10 cellular contexts compared by ENCODE assay signal in the genomic region with DNA sequence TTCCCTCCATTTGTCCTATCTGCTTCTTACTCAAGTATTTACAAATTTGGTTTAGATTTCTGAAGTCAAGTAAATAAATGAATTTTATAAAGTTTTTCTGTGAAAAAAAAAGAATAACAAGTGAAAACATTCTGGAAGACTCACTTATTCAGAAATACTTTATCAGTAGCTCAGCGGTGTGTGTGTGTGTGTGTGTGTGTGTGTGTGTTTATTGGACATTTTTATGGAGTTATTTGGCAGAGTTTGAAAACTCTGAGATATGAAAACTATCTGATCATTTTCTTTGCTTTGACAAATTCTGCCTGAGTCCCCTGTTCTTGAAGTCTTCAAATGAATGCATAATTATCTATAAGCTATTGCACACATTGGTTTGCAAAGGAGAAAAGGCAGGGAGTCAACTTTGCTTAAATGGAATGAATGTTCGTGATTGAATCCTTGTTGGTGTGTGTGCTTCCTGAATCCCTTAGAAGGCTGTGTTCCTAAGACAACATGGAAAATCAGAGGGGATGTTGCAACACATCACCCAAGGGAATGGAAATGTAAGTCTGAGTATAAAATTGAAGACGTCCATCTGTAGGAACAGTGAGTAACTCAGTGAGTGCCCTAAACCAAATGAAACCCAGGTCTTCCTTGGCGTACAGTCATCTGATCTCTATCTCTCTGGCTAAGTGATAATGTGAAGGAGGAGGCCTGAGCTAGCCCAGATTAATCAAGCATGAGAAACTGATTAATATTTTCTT.
DNase-seq lines count a peak whose midpoint lies in the region; ATAC-seq and TF ChIP-seq lines count a peak whose summit lies in the region.
"Had no signal": no experiment of that assay in that cellular context is flagged by ENCODE, and none has a peak within 500 bp of the region (broad histone marks: within the 10 kb centered on the region; RNA-seq: fewer than 3 reads in every experiment).

No MANE protein-coding gene starts in this region.

- TF ChIP-seq CTCF in osteocyte (IDR thresholded peaks at IDR 0.05): no peak

- H3K4me1 Mint-ChIP-seq in osteocyte (ENCODE audit: unreplicated experiment): peaks cover 24% of the 10 kb centered on the region

- no peaks in the 10 kb centered on the region for H3K36me3 Mint-ChIP-seq in osteocyte (ENCODE audit: unreplicated experiment)

- peak overlapping the region; percentile 83 for H3K27ac Mint-ChIP-seq in osteocyte (ENCODE audit: unreplicated experiment)

- H3K4me3 Mint-ChIP-seq in osteocyte (ENCODE audit: unreplicated experiment): no peak overlapping the region

- no peak for ATAC-seq in HG03442 (IDR thresholded peaks at IDR 0.05; ENCODE audit: unreplicated experiment)
- ATAC-seq in GM18511 (IDR thresholded peaks at IDR 0.05; ENCODE audit: unreplicated experiment): no peak

- peaks cover 17% of the 10 kb centered on the region for H3K27me3 Mint-ChIP-seq in osteocyte (ENCODE audit: unreplicated experiment)

- DNase-seq in Daoy (ENCODE audit: low read depth): peak; percentile 23
- DNase-seq in LHCN-M2 (ENCODE audit: low read depth): peak; percentile 96
- peak; percentile 98 for DNase-seq in fibroblast of gingiva (ENCODE audit: low read depth)
- DNase-seq in osteocyte (ENCODE audit: extremely low spot score, unreplicated experiment): no peak
- no peak for DNase-seq in stimulated activated CD4-positive, alpha-beta T cell treated with anti-CD3 and anti-CD28 coated beads, Interleukin-4, amount 100 ng/mL, for 4 hours
- no peak for DNase-seq in D341Med (ENCODE audit: low spot score)
- DNase-seq: DND-41, dorsolateral prefrontal cortex had no signal

- no peaks in the 10 kb centered on the region for H3K9me3 Mint-ChIP-seq in osteocyte (ENCODE audit: unreplicated experiment)

Comparison
In these comparisons a context has a peak if more than half of its experiments do, and no peak if none do; other contexts are left out.
1. DNase-seq: peak in Daoy (single experiment), LHCN-M2 (single experiment) and fibroblast of gingiva (single experiment); none in osteocyte (single experiment), stimulated activated CD4-positive, alpha-beta T cell treated with anti-CD3 and anti-CD28 coated beads, Interleukin-4, amount 100 ng/mL, for 4 hours (0 of 2) and D341Med (single experiment).